Comparison of ENCODE assay signal across 8 cellular contexts in genomic region chr22:39456262-39457046, GRCh38. TPM values are rescaled to one million over a fixed set of nuclear protein-coding genes. Genes with fewer than 3 reads are reported as not detected.
DNase-seq lines count a peak whose midpoint lies in the region; ATAC-seq and TF ChIP-seq lines count a peak whose summit lies in the region.

Gene MGAT3, plus strand, starts transcription at chr22:39457012. Its CDS starts 30,336 bp downstream, at chr22:39487348.

- H3F3A ChIP-seq in SK-N-SH (replicated peaks; ENCODE audit: insufficient read depth), result no peaks in the 10 kb centered on the region

- peaks cover 36% of the 10 kb centered on the region for H3K27me3 Mint-ChIP-seq in activated T-helper 17 cell treated with anti-CD3 and anti-CD28 coated beads, Interleukin-2, amount 50 U/mL, for 72 hours
- peaks cover 25 to 32% (median 26%) of the 10 kb centered on the region in 3 donors for H3K27me3 Mint-ChIP-seq in immature natural killer cell (ENCODE audit: low read depth in 3 of 3)

- POLR2A ChIA-PET in SK-N-SH (lab: Yijun Ruan, JAX), result no interaction called here

- H3K36me3 Mint-ChIP-seq in activated T-helper 17 cell treated with anti-CD3 and anti-CD28 coated beads, Interleukin-2, amount 50 U/mL, for 72 hours (ENCODE audit: low read depth), result peaks cover 9% of the 10 kb centered on the region
- no peaks in the 10 kb centered on the region for H3K36me3 Mint-ChIP-seq in immature natural killer cell

- H3K27ac Mint-ChIP-seq in activated T-helper 17 cell treated with anti-CD3 and anti-CD28 coated beads, Interleukin-2, amount 50 U/mL, for 72 hours, result no peak within 1 kb of the TSS
- no peak within 1 kb of the TSS for H3K27ac Mint-ChIP-seq in immature natural killer cell

- no peak within 1 kb of the TSS for H3K4me2 ChIP-seq in SK-N-SH

- H3K36me3 ChIP-seq in SK-N-SH (replicated peaks in 1 of 2; ENCODE audit: control insufficient read depth in 1 of 2, insufficient read depth in 2 of 2, low read length in 1 of 2), result no peaks in the 10 kb centered on the region

- peak within 1 kb of the TSS in 1 of 2 experiments; percentile 41; a peak in 2 of 4 replicates for H3K4me3 ChIP-seq in SK-N-SH (ENCODE audit: low read depth in 2 of 2, low read length in 1 of 2)

- no peaks in the 10 kb centered on the region for H3K9me2 ChIP-seq in SK-N-SH

- H3K9me3 ChIP-seq in SK-N-SH, result no peaks in the 10 kb centered on the region

- H3K4me3 Mint-ChIP-seq in activated T-helper 17 cell treated with anti-CD3 and anti-CD28 coated beads, Interleukin-2, amount 50 U/mL, for 72 hours, result peak within 1 kb of the TSS; percentile 49
- H3K4me3 Mint-ChIP-seq in immature natural killer cell, result peak within 1 kb of the TSS; percentile 37 to 67 (median 58)

- no peak within 1 kb of the TSS for H3K9ac ChIP-seq in SK-N-SH

- no peaks in the 10 kb centered on the region for H3K79me2 ChIP-seq in SK-N-SH (ENCODE audit: insufficient read depth)

- TF ChIP-seq EP300 in SK-N-SH (IDR thresholded peaks at IDR 0.05; ENCODE audit: borderline replicate concordance in 1 of 2, low read depth in 1 of 2, low read length in 1 of 2), result no peak

- DNase-seq in SK-N-SH (peak; percentile 57), immature natural killer cell (no peak), DMS114 treated with DMSO at 0.1 percent for 48 hours (lab: John Stamatoyannopoulos, UW; ENCODE audit: unreplicated experiment) (no peak), RKO (ENCODE audit: low spot score) (no peak), GM19240 (ENCODE audit: insufficient read length, low spot score) (no peak)

- no peaks in the 10 kb centered on the region for H3K4me1 Mint-ChIP-seq in activated T-helper 17 cell treated with anti-CD3 and anti-CD28 coated beads, Interleukin-2, amount 50 U/mL, for 72 hours
- peaks cover 0 to 16% of the 10 kb centered on the region in 2 donors for H3K4me1 Mint-ChIP-seq in immature natural killer cell

- CTCF ChIA-PET in SK-N-SH (lab: Yijun Ruan, JAX), result no interaction called here

- H4K20me1 ChIP-seq in SK-N-SH (ENCODE audit: insufficient read depth), result no peaks in the 10 kb centered on the region

- ATAC-seq in SK-N-SH treated with all-trans-retinoic acid at 6 μM for 48 hours, result no peak
- no peak for ATAC-seq in activated T-helper 17 cell treated with anti-CD3 and anti-CD28 coated beads, Interleukin-2, amount 50 U/mL, for 72 hours (replicated peaks)

- no peaks in the 10 kb centered on the region for H3K9me3 Mint-ChIP-seq in activated T-helper 17 cell treated with anti-CD3 and anti-CD28 coated beads, Interleukin-2, amount 50 U/mL, for 72 hours
- no peaks in the 10 kb centered on the region for H3K9me3 Mint-ChIP-seq in immature natural killer cell

- peaks cover 0 to 7% of the 10 kb centered on the region in 2 experiments; a peak in 1 of 4 replicates for H3K4me1 ChIP-seq in SK-N-SH (ENCODE audit: control insufficient read depth in 1 of 2, insufficient read depth in 2 of 2, low read depth in 1 of 2, low read length in 1 of 2)

- TF ChIP-seq CTCF in SK-N-SH (IDR thresholded peaks at IDR 0.05), result no peak

- no peak within 1 kb of the TSS; a peak in 1 of 4 replicates for H3K27ac ChIP-seq in SK-N-SH (ENCODE audit: low read depth in 2 of 2, low read length in 1 of 2)
- peak within 1 kb of the TSS; percentile 89 for H3K27ac ChIP-seq in temporal lobe (ENCODE audit: low read depth, low read length)

- WGBS in SK-N-SH (ENCODE audit: low lambda C conversion rate), result 76% methylated on average over 29 of the region's 70 CpGs

- no peak for TF ChIP-seq RAD21 in SK-N-SH (IDR thresholded peaks at IDR 0.05; ENCODE audit: low read length)

- no peaks in the 10 kb centered on the region; the same call in 1 of the 2 replicates for H3K27me3 ChIP-seq in SK-N-SH (ENCODE audit: insufficient read depth)

- no peak within 1 kb of the TSS for H2AFZ ChIP-seq in SK-N-SH (ENCODE audit: low read depth)

TF ChIP-seq in SK-N-SH, 30 proteins besides CTCF, POLR2A, EP300 and RAD21 (continues in another document):
- TF ChIP-seq, protein P1, sequence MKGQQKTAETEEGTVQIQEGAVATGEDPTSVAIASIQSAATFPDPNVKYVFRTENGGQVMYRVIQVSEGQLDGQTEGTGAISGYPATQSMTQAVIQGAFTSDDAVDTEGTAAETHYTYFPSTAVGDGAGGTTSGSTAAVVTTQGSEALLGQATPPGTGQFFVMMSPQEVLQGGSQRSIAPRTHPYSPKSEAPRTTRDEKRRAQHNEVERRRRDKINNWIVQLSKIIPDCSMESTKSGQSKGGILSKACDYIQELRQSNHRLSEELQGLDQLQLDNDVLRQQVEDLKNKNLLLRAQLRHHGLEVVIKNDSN (IDR thresholded peaks at IDR 0.05; ENCODE audit: borderline replicate concordance, low read depth), result no peak
- TF ChIP-seq MEF2A (IDR thresholded peaks at IDR 0.05; ENCODE audit: borderline replicate concordance, low read depth) (no peak), USF2 (IDR thresholded peaks at IDR 0.05; ENCODE audit: borderline replicate concordance, low read depth, low read length) (no peak), PBX3 (IDR thresholded peaks at IDR 0.05) (no peak)

TF ChIP-seq in SK-N-SH treated with all-trans-retinoic acid at 6 μM for 48 hours, 23 proteins besides CTCF, POLR2A, EP300 and RAD21:
- TF ChIP-seq CSRNP3 (CRISPR knock-in tag; IDR thresholded peaks at IDR 0.05) (no peak), ZFP3 (CRISPR knock-in tag; IDR thresholded peaks at IDR 0.05) (no peak), ZFP30 (CRISPR knock-in tag; IDR thresholded peaks at IDR 0.05) (no peak)
TF ChIP-seq in SK-N-SH treated with all-trans-retinoic acid at 6 μM for 48 hours: peak in this region for 0.

RNA-seq across cellular contexts. Expression of gene MGAT3, which starts in this region (rescaled TPM):
- polyA plus RNA-seq in SK-N-SH (2012; rRNA removed), result 0.16 and 0.21 TPM in 2 replicates
- polyA plus RNA-seq in SK-N-SH (2012; cell fraction: cytosol; rRNA removed), result 0.15 and 0.34 TPM in 2 replicates
- 0.13 and 0.18 TPM in 2 replicates for polyA plus RNA-seq in SK-N-SH (2012; cell fraction: nucleus; rRNA removed)
- total RNA-seq in activated T-helper 17 cell treated with anti-CD3 and anti-CD28 coated beads, Interleukin-2, amount 50 U/mL, for 72 hours, result 1 to 10 TPM; 1.5 to 1.6 TPM
- not detected for polyA plus RNA-seq in immature natural killer cell
- total RNA-seq in temporal lobe, result 25.6 TPM

Comparison
In these comparisons a context has a peak if more than half of its experiments do, and no peak if none do; other contexts are left out.
1. RNA of gene MGAT3 (total RNA-seq): 25.6 TPM in temporal lobe (single experiment); 1.5 to 1.6 TPM in activated T-helper 17 cell treated with anti-CD3 and anti-CD28 coated beads, Interleukin-2, amount 50 U/mL, for 72 hours; every median in the first group is over 10 times any median in the second.
2. Peak in DNase-seq in SK-N-SH; RNA of the gene not detected or under 1 TPM.